ENCODE assay signal across 8 cellular contexts in genomic region chr1:58902830-58903229, GRCh38.
A peak's percentile ranks its signal among the peaks of the same experiment; 100 is the strongest.
DNase-seq lines count a peak whose midpoint lies in the region; TF ChIP-seq lines count a peak whose summit lies in the region.

No MANE protein-coding gene starts in this region.

- H3K36me3 ChIP-seq in MG63 = no peaks in the 10 kb centered on the region

- H3K27me3 ChIP-seq in AG04450 (ENCODE audit: control insufficient read depth, insufficient read depth, low read length) = no peaks in the 10 kb centered on the region
- H3K27me3 ChIP-seq in MG63 = no peaks in the 10 kb centered on the region

- no peak for TF ChIP-seq CTCF in AG04450 (IDR thresholded peaks at IDR 0.05; ENCODE audit: low read depth, low read length)
- TF ChIP-seq CTCF in coronary artery (IDR thresholded peaks at IDR 0.05) = no peak
- TF ChIP-seq CTCF in nephron progenitor cell (IDR thresholded peaks at IDR 0.05) = no peak

- CTCF ChIA-PET in AG04450 (lab: Charles Lee) = interaction anchor here (0.6 to 1.1 kb wide), 4 partner anchors 21 to 332 kb away, joined by 3 to 4 read pairs (median 3); no protein-coding TSS in a partner anchor

- H3K36me3 Mint-ChIP-seq in nephron progenitor cell (ENCODE audit: low read depth) = no peaks in the 10 kb centered on the region

- H3K27me3 Mint-ChIP-seq in nephron progenitor cell (ENCODE audit: low read depth, poor library complexity) = peaks cover 9% of the 10 kb centered on the region

- H3K4me3 ChIP-seq in AG04450 (ENCODE audit: low read depth, low read length) (peak overlapping the region; percentile 50; the same call in 1 of the 2 replicates), MG63 (peak overlapping the region; percentile 50), coronary artery (peak overlapping the region; percentile 79)

- H3K4me3 Mint-ChIP-seq in nephron progenitor cell = peak overlapping the region; percentile 59

- no peaks in the 10 kb centered on the region for H3K9me3 Mint-ChIP-seq in nephron progenitor cell

- H3K27ac ChIP-seq in AG04450 (ENCODE audit: low read depth, low read length) = no peak overlapping the region
- peak overlapping the region; percentile 97 to 98 for H3K27ac ChIP-seq in coronary artery

- peaks cover 79% of the 10 kb centered on the region for H3K4me1 Mint-ChIP-seq in nephron progenitor cell

- POLR2A ChIA-PET in AG04450 (lab: Yijun Ruan, JAX) = interaction anchor here (0.6 kb wide), 1 partner anchor 856 kb away, joined by 5 read pairs; no protein-coding TSS in a partner anchor

- no peak overlapping the region for H3K27ac Mint-ChIP-seq in nephron progenitor cell

- H3K9me3 ChIP-seq in AG04450 (ENCODE audit: control insufficient read depth, insufficient read depth, low read length) (no peaks in the 10 kb centered on the region), MG63 (no peaks in the 10 kb centered on the region)

- no peak for DNase-seq in AG04450 (ENCODE audit: low read depth, low spot score)
- no peak for DNase-seq in MG63
- DNase-seq in coronary artery (ENCODE audit: low spot score) = no peak
- no peak for DNase-seq in nephron progenitor cell
- DNase-seq in cerebellum (ENCODE audit: low spot score) = no peak
- DNase-seq in NCI-H345 (lab: John Stamatoyannopoulos, UW) = no peak
- no peak for DNase-seq in NCI-H187 (lab: John Stamatoyannopoulos, UW)
- no peak for DNase-seq in stimulated activated CD4-positive, alpha-beta T cell treated with anti-CD3 and anti-CD28 coated beads, Interleukin-4, amount 100 ng/mL, for 4 hours
